In the genomic region with DNA sequence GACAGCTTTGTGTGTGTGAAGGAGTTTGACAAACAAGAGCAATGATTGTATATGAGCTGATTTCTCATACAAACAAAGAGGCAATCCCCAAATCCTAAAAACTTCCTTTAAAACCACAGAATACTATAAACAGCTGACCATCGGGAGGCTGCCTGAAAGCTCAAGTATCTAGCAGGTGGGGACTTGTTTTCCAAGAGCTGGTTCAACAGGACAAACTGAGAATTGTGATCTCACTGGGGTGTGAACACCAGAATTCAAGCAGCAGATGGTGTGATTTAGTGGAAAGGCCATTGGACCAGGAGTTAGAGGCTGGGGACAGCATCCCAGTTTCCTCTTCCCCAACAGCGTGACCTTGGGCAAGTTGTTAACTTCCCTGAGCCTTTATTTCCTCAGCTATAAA, we compare ENCODE assay signal across 22 cellular contexts. TPM values are rescaled to one million over a fixed set of nuclear protein-coding genes. Genes with fewer than 3 reads are reported as not detected.
A peak's percentile ranks its signal among the peaks of the same experiment; 100 is the strongest.
DNase-seq lines count a peak whose midpoint lies in the region; ATAC-seq lines count a peak whose summit lies in the region.
"Had no signal": no experiment of that assay in that cellular context is flagged by ENCODE, and none has a peak within 500 bp of the region (broad histone marks: within the 10 kb centered on the region; RNA-seq: fewer than 3 reads in every experiment).

No MANE protein-coding gene starts in this region.

- intact Hi-C loops in left ventricle myocardium superior (cut with micrococcal nuclease) (no loop called here), right cardiac atrium (cut with DNase I) (no loop called here)

- H3K27ac ChIP-seq in right cardiac atrium (ENCODE audit: low read length), result no peak overlapping the region
- H3K27ac ChIP-seq: PC-9, RWPE1 had no signal

- peaks cover 2% of the 10 kb centered on the region for H3K9me3 ChIP-seq in right cardiac atrium (ENCODE audit: control insufficient read depth, low read length)
- H3K9me3 ChIP-seq: HAP-1, MG63 had no signal

- H3K4me3 ChIP-seq in right cardiac atrium (ENCODE audit: low read length), result no peak overlapping the region
- H3K4me3 ChIP-seq: GM23338, HAP-1, MG63, PC-9 had no signal

- no peaks in the 10 kb centered on the region for H3K4me1 ChIP-seq in right cardiac atrium (ENCODE audit: control insufficient read depth, insufficient read depth, low read length)
- H3K4me1 ChIP-seq: HAP-1 had no signal

- 79% methylated on average over 2 of the region's 2 CpGs for WGBS in right cardiac atrium

- H3K27me3 ChIP-seq in right cardiac atrium (ENCODE audit: control insufficient read depth, insufficient read depth), result peaks cover 18% of the 10 kb centered on the region

- DNase-seq in left ventricle myocardium superior (no peak), right cardiac atrium (no peak), NCI-H69 (lab: John Stamatoyannopoulos, UW) (peak; percentile 18), myocyte (ENCODE audit: low read depth) (peak; percentile 45), GF-D8 (lab: John Stamatoyannopoulos, UW) (no peak)
- DNase-seq: CD4-positive, CD25-positive, alpha-beta regulatory T cell; Kasumi-1; MG63; NCI-H1417 treated with DMSO at 0.1 percent for 48 hours; NCI-H187; NCI-H2107; NCI-H345; NCI-H526; PC-9; SHP77 treated with DMSO at 0.1 percent for 48 hours had no signal

- ATAC-seq in left ventricle myocardium superior (peak; percentile 12), right cardiac atrium (no peak), HG02884 (IDR thresholded peaks at IDR 0.05; ENCODE audit: unreplicated experiment) (no peak), GM18867 (IDR thresholded peaks at IDR 0.05; ENCODE audit: unreplicated experiment) (no peak)
- ATAC-seq: GM23338, SK-N-SH treated with all-trans-retinoic acid at 6 μM for 48 hours had no signal

RNA-seq across cellular contexts. Expression of a gene that starts 13.9 kb away (rescaled TPM):
- total RNA-seq in left ventricle myocardium superior, result not detected
- total RNA-seq in right cardiac atrium, result not detected
- polyA plus RNA-seq in right cardiac atrium, result not detected
- not detected in 2 replicates for total RNA-seq in myocyte
- polyA plus RNA-seq in myocyte (2012), result not detected
- total RNA-seq: CD4-positive, CD25-positive, alpha-beta regulatory T cell; GM23338; PC-9 had no signal
- polyA plus RNA-seq: BJ; CD4-positive, CD25-positive, alpha-beta regulatory T cell; GM23338 had no signal

Comparison
In these comparisons a context has a peak if more than half of its experiments do, and no peak if none do; other contexts are left out.
1. DNase-seq: peak in NCI-H69 (single experiment) and myocyte (single experiment); none in left ventricle myocardium superior (single experiment), right cardiac atrium (0 of 3) and GF-D8 (single experiment).